8 cellular contexts compared by ENCODE assay signal in the genomic region with DNA sequence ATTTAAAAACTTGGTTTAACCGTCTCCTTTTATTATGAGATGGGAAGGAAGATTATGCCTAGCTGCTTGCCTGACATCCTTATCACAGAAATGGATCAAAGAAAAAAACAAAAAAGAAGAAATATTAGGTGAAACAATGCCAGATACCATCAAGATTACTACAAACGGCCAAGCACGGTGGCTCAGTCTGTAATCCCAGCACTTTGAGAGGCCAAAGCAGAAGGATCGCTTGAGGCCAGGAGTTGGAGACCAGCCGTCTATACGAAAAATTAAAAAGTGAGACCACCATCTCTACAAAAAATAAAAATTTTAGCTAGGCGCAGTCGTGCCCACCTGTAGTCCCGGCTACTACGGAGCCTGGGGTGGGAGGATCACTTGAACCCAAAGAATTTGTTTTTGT. TPM values are rescaled to one million over a fixed set of nuclear protein-coding genes. Genes with fewer than 3 reads are reported as not detected.
DNase-seq lines count a peak whose midpoint lies in the region; ATAC-seq and TF ChIP-seq lines count a peak whose summit lies in the region.

No MANE protein-coding gene starts in this region.

- H3K4me1 ChIP-seq in BLaER1 treated with 17β-estradiol and CSF1 and Interleukin-3, amounts not matched to agents 10 nM and 100 nM, result peaks cover 41 to 61% (median 53%) of the 10 kb centered on the region in 10 experiments
- peaks cover 10% of the 10 kb centered on the region for H3K4me1 ChIP-seq in colonic mucosa

- ATAC-seq in HG03571 (IDR thresholded peaks at IDR 0.05; ENCODE audit: unreplicated experiment) (no peak), GM18519 (IDR thresholded peaks at IDR 0.05; ENCODE audit: low FRiP score, unreplicated experiment) (no peak), GM21576 (IDR thresholded peaks at IDR 0.05; ENCODE audit: unreplicated experiment) (no peak)

- peaks cover 61% of the 10 kb centered on the region for H3K4me1 Mint-ChIP-seq in nephron progenitor cell

- H3K9me3 Mint-ChIP-seq in nephron progenitor cell, result no peaks in the 10 kb centered on the region

- peak overlapping the region; percentile 95 for H3K4me3 Mint-ChIP-seq in nephron progenitor cell

- peaks cover 44 to 69% (median 62%) of the 10 kb centered on the region in 11 experiments; a peak in 20 of 22 replicates for H4K20me1 ChIP-seq in BLaER1 treated with 17β-estradiol and CSF1 and Interleukin-3, amounts not matched to agents 10 nM and 100 nM

- peak overlapping the region; percentile 95 to 99 (median 98) for H3K9ac ChIP-seq in BLaER1 treated with 17β-estradiol and CSF1 and Interleukin-3, amounts not matched to agents 10 nM and 100 nM
- peak overlapping the region in 1 of 2 donors; percentile 86 for H3K9ac ChIP-seq in colonic mucosa (ENCODE audit: low read depth in 2 of 2, low read length in 2 of 2)

- H3K4me2 ChIP-seq in BLaER1 treated with 17β-estradiol and CSF1 and Interleukin-3, amounts not matched to agents 10 nM and 100 nM, result peak overlapping the region; percentile 83 to 97 (median 88)

- peaks cover 0 to 5% (median 0%) of the 10 kb centered on the region in 11 experiments; a peak in 3 of 22 replicates for H3K9me3 ChIP-seq in BLaER1 treated with 17β-estradiol and CSF1 and Interleukin-3, amounts not matched to agents 10 nM and 100 nM (replicated peaks in 1 of 11)
- H3K9me3 ChIP-seq in KOPT-K1 (ENCODE audit: insufficient read depth, low read length, poor library complexity, severe bottlenecking) (no peaks in the 10 kb centered on the region), colonic mucosa (no peaks in the 10 kb centered on the region)

- no peaks in the 10 kb centered on the region for H3K27me3 ChIP-seq in BLaER1 treated with 17β-estradiol and CSF1 and Interleukin-3, amounts not matched to agents 10 nM and 100 nM
- H3K27me3 ChIP-seq in colonic mucosa (no peaks in the 10 kb centered on the region), H7 (ENCODE audit: control insufficient read depth, insufficient read depth, low read length) (no peaks in the 10 kb centered on the region)

- peaks cover 8% of the 10 kb centered on the region for H3K36me3 Mint-ChIP-seq in nephron progenitor cell (ENCODE audit: low read depth)

- H3K27me3 Mint-ChIP-seq in nephron progenitor cell (ENCODE audit: low read depth, poor library complexity), result peaks cover 5% of the 10 kb centered on the region

- H3K4me3 ChIP-seq in BLaER1 treated with 17β-estradiol and CSF1 and Interleukin-3, amounts not matched to agents 10 nM and 100 nM, result peak overlapping the region; percentile 84 to 98 (median 95)
- peak overlapping the region; percentile 98 for H3K4me3 ChIP-seq in colonic mucosa
- no peak overlapping the region for H3K4me3 ChIP-seq in H7 (ENCODE audit: insufficient read depth, low read depth, low read length)

- DNase-seq in colonic mucosa (no peak), nephron progenitor cell (no peak), H7 (no peak)

- no peak overlapping the region for H3K27ac Mint-ChIP-seq in nephron progenitor cell

- H3K27ac ChIP-seq in BLaER1 treated with 17β-estradiol and CSF1 and Interleukin-3, amounts not matched to agents 10 nM and 100 nM, result peak overlapping the region; percentile 26 to 99 (median 97); a peak in 20 of 22 replicates
- H3K27ac ChIP-seq in KOPT-K1 (ENCODE audit: low read depth, low read length, poor library complexity, severe bottlenecking) (peak overlapping the region; percentile 92), colonic mucosa (no peak overlapping the region)

- peaks cover 0 to 12% (median 9%) of the 10 kb centered on the region in 11 experiments; a peak in 11 of 22 replicates for H3K36me3 ChIP-seq in BLaER1 treated with 17β-estradiol and CSF1 and Interleukin-3, amounts not matched to agents 10 nM and 100 nM
- H3K36me3 ChIP-seq in KOPT-K1 (ENCODE audit: insufficient read depth, low read length), result peaks cover 8% of the 10 kb centered on the region; the same call in 1 of the 2 replicates
- no peaks in the 10 kb centered on the region for H3K36me3 ChIP-seq in colonic mucosa
- no peaks in the 10 kb centered on the region for H3K36me3 ChIP-seq in H7 (replicated peaks; ENCODE audit: control insufficient read depth, insufficient read depth, low read length)

- no peak for TF ChIP-seq CTCF in colonic mucosa (IDR thresholded peaks at IDR 0.05)
- TF ChIP-seq CTCF in nephron progenitor cell (IDR thresholded peaks at IDR 0.05), result no peak

- intact Hi-C loops in colonic mucosa (cut with DNase I), result loop anchor here (10.0 kb wide), 1 partner anchor 127 kb away; a partner anchor contains a TSS

RNA-seq across cellular contexts. Expression of a gene that starts 2.3 kb away (rescaled TPM):
- 100 to 1,000 TPM; 193 to 292 TPM for total RNA-seq in colonic mucosa
- total RNA-seq in H7 (2014; rRNA removed; shearing (Covaris generic)), result 21.9 and 24.3 TPM in 2 replicates

RNA-seq across cellular contexts. Expression of a gene that starts 53.1 kb away (rescaled TPM):
- 100 to 1,000 TPM; 120 to 131 TPM for total RNA-seq in colonic mucosa
- 98.2 and 142 TPM in 2 replicates for total RNA-seq in H7 (2014; rRNA removed; shearing (Covaris generic))
